ENCODE assay signal across 16 cellular contexts in the genomic region with DNA sequence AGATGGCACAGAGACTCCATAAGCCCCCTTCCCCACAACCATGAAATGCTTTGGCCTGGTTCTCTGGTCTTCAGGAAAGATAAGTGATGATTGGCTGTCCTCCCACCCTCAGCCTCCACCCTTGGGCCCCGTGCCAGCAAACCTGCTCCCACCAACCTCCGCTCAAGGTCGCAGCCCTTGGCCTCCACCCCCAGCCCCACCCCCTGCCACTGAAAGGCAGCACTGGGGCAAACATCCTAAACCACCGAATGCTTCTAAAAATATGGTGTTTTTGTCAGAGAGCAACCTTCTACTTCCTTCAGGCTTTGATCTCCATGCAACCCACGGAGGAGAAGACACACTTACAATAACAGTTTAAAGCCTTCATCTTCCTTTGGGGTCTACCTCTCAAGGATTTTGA. TPM values are rescaled to one million over a fixed set of nuclear protein-coding genes. Genes with fewer than 3 reads are reported as not detected.
DNase-seq lines count a peak whose midpoint lies in the region; ATAC-seq, FAIRE-seq and TF ChIP-seq lines count a peak whose summit lies in the region.
"Had no signal": no experiment of that assay in that cellular context is flagged by ENCODE, and none has a peak within 500 bp of the region (broad histone marks: within the 10 kb centered on the region; RNA-seq: fewer than 3 reads in every experiment).

No MANE protein-coding gene starts in this region.

- no peaks in the 10 kb centered on the region for H3K9me3 Mint-ChIP-seq in activated naive CD4-positive, alpha-beta T cell treated with anti-CD3 and anti-CD28 coated beads for 36 hours
- H3K9me3 Mint-ChIP-seq in activated naive CD4-positive, alpha-beta T cell treated with anti-CD3 and anti-CD28 coated beads, Interleukin-2, amount 50 U/mL, for 72 hours: no peaks in the 10 kb centered on the region
- H3K9me3 Mint-ChIP-seq in stimulated activated naive B cell treated with anti-CD40 and anti-IgM and Interleukin-4, amounts not matched to agents 10 μg/mL and 1 μg/mL and 100 μg/mL, for 72 hours: no peaks in the 10 kb centered on the region

- no peak overlapping the region for H3K4me3 Mint-ChIP-seq in activated naive CD4-positive, alpha-beta T cell treated with anti-CD3 and anti-CD28 coated beads for 36 hours
- H3K4me3 Mint-ChIP-seq in stimulated activated naive B cell treated with anti-CD40 and anti-IgM and Interleukin-4, amounts not matched to agents 10 μg/mL and 1 μg/mL and 100 μg/mL, for 72 hours: no peak overlapping the region

- H3K9me3 ChIP-seq in Peyer's patch: no peaks in the 10 kb centered on the region
- H3K9me3 ChIP-seq in GM12878 (replicated peaks; ENCODE audit: control insufficient read depth, insufficient read depth, low read length): no peaks in the 10 kb centered on the region
- H3K9me3 ChIP-seq: gastrocnemius medialis, neutrophil, SJSA1 had no signal

- FAIRE-seq in GM12878 (lab: Jason Lieb, UNC): no peak

- BruUV-seq in GM12878 (replicated peaks; lab: Mats Ljungman, UMichigan): no TSS peak

- H3K4me2 ChIP-seq in GM12878 (ENCODE audit: control insufficient read depth, insufficient read depth): no peak overlapping the region; the same call in 1 of the 2 replicates

- no peak overlapping the region for H3K9ac ChIP-seq in GM12878 (ENCODE audit: control insufficient read depth, insufficient read depth, low read length)

- peak overlapping the region in 3 of 4 donors; percentile 21 to 79 (median 76) for H3K27ac ChIP-seq in Peyer's patch
- H3K27ac ChIP-seq in GM12878 (ENCODE audit: control insufficient read depth, insufficient read depth): no peak overlapping the region
- H3K27ac ChIP-seq: gastrocnemius medialis, neutrophil, SJSA1 had no signal

- intact Hi-C loops in activated naive CD4-positive, alpha-beta T cell treated with anti-CD3 and anti-CD28 coated beads for 36 hours (cut with micrococcal nuclease): no loop called here
- intact Hi-C loops in GM12878 (cut with micrococcal nuclease; ENCODE audit: unreplicated experiment): no loop called here

- H3K4me1 ChIP-seq in Peyer's patch: peaks cover 0 to 49% (median 13%) of the 10 kb centered on the region in 4 donors
- peaks cover 13% of the 10 kb centered on the region for H3K4me1 ChIP-seq in GM12878 (ENCODE audit: control insufficient read depth, insufficient read depth, low read length)
- H3K4me1 ChIP-seq: gastrocnemius medialis had no signal

- no peak for TF ChIP-seq EP300 in GM12878 (IDR thresholded peaks at IDR 0.05; ENCODE audit: borderline replicate concordance in 1 of 2, control insufficient read depth in 1 of 2, low read depth in 2 of 2, low read length in 2 of 2)

- POLR2A ChIA-PET in GM12878 (lab: Charles Lee): interaction anchor here (1.6 kb wide), 1 partner anchor 10 kb away, joined by 5 read pairs; no protein-coding TSS in a partner anchor

- no peak for ATAC-seq in activated naive CD4-positive, alpha-beta T cell treated with anti-CD3 and anti-CD28 coated beads, Interleukin-2, amount 50 U/mL, for 72 hours
- ATAC-seq in GM12878 (no peak; the same call in 2 of the 3 replicates), GM18517 (IDR thresholded peaks at IDR 0.05; ENCODE audit: unreplicated experiment) (no peak)
- peak; percentile 41 to 45 for ATAC-seq in stimulated activated naive B cell treated with anti-CD40 and anti-IgM and Interleukin-4, amounts not matched to agents 10 μg/mL and 1 μg/mL and 100 μg/mL, for 72 hours (replicated peaks)
- ATAC-seq: gastrocnemius medialis had no signal

- no peaks in the 10 kb centered on the region for H3K27me3 Mint-ChIP-seq in activated naive CD4-positive, alpha-beta T cell treated with anti-CD3 and anti-CD28 coated beads for 36 hours (ENCODE audit: low read depth)
- no peaks in the 10 kb centered on the region for H3K27me3 Mint-ChIP-seq in stimulated activated naive B cell treated with anti-CD40 and anti-IgM and Interleukin-4, amounts not matched to agents 10 μg/mL and 1 μg/mL and 100 μg/mL, for 72 hours

- no peak overlapping the region for H3K4me3 ChIP-seq in Peyer's patch
- H3K4me3 ChIP-seq in GM12878: no peak overlapping the region
- H3K4me3 ChIP-seq: gastrocnemius medialis, SJSA1 had no signal

- RAD21 ChIA-PET in GM12878 (lab: Charles Lee; ENCODE audit: unreplicated experiment): interaction anchor here (0.9 to 3.6 kb wide), 3 partner anchors 9 to 51 kb away, joined by 3 to 20 read pairs (median 4); no protein-coding TSS in a partner anchor

- CTCF ChIA-PET in activated naive CD4-positive, alpha-beta T cell treated with anti-CD3 and anti-CD28 coated beads for 36 hours (lab: Charles Lee): interaction anchor here (1.3 to 8.5 kb wide), 6 partner anchors 10 to 50 kb away, joined by 4 to 61 read pairs (median 14); no protein-coding TSS in a partner anchor
- CTCF ChIA-PET in GM12878 (lab: Yijun Ruan, JAX): interaction anchor here (0.8 to 2.2 kb wide), 4 partner anchors 11 to 49 kb away, joined by 3 to 6 read pairs (median 4); no protein-coding TSS in a partner anchor

- no peaks in the 10 kb centered on the region for H3K27me3 ChIP-seq in Peyer's patch
- no peaks in the 10 kb centered on the region for H3K27me3 ChIP-seq in GM12878 (replicated peaks in 1 of 2; ENCODE audit: control insufficient read depth in 2 of 2, insufficient read depth in 2 of 2, low read length in 1 of 2)
- H3K27me3 ChIP-seq: gastrocnemius medialis, SJSA1 had no signal

- H4K20me1 ChIP-seq in GM12878 (ENCODE audit: control insufficient read depth, insufficient read depth): no peaks in the 10 kb centered on the region

- peaks cover 3% of the 10 kb centered on the region for H3K36me3 Mint-ChIP-seq in activated naive CD4-positive, alpha-beta T cell treated with anti-CD3 and anti-CD28 coated beads for 36 hours (ENCODE audit: low read depth)
- H3K36me3 Mint-ChIP-seq in activated naive CD4-positive, alpha-beta T cell treated with anti-CD3 and anti-CD28 coated beads, Interleukin-2, amount 50 U/mL, for 72 hours: peaks cover 0 to 33% of the 10 kb centered on the region in 2 donors
- H3K36me3 Mint-ChIP-seq in stimulated activated naive B cell treated with anti-CD40 and anti-IgM and Interleukin-4, amounts not matched to agents 10 μg/mL and 1 μg/mL and 100 μg/mL, for 72 hours: no peaks in the 10 kb centered on the region

- peak; percentile 61 for DNase-seq in activated naive CD4-positive, alpha-beta T cell treated with anti-CD3 and anti-CD28 coated beads for 36 hours
- no peak for DNase-seq in activated naive CD4-positive, alpha-beta T cell treated with anti-CD3 and anti-CD28 coated beads, Interleukin-2, amount 50 U/mL, for 72 hours (ENCODE audit: low spot score in 2 of 2)
- DNase-seq in Peyer's patch (peak in 2 of 3 donors; percentile 66 to 73), GM12878 (ENCODE audit: low read depth, low spot score) (no peak), 8988T (no peak), occipital lobe (lab: John Stamatoyannopoulos, UW) (no peak)
- DNase-seq in stimulated activated naive B cell treated with anti-CD40 and anti-IgM and Interleukin-4, amounts not matched to agents 10 μg/mL and 1 μg/mL and 100 μg/mL, for 72 hours: no peak
- DNase-seq: caudate nucleus, DMS79, gastrocnemius medialis, mammary epithelial cell, NCI-H2107, trophoblast cell had no signal

- H3K79me2 ChIP-seq in GM12878 (ENCODE audit: control insufficient read depth, insufficient read depth, low read length): no peaks in the 10 kb centered on the region

- no peak for TF ChIP-seq POLR2A in Peyer's patch (IDR thresholded peaks at IDR 0.05)
- no peak for TF ChIP-seq POLR2A in GM12878 (IDR thresholded peaks at IDR 0.05; ENCODE audit: low read depth, low read length)

- TF ChIP-seq CTCF in Peyer's patch (IDR thresholded peaks at IDR 0.05) (no peak), GM12878 (IDR thresholded peaks at IDR 0.05 in 2 of 3, conservative IDR thresholded peaks at IDR 0.05 in 1 of 3; ENCODE audit: control insufficient read depth in 2 of 3, extremely low read depth in 1 of 3, insufficient read depth in 1 of 3, low read depth in 3 of 3, low read length in 3 of 3) (no peak)

- H3K27ac Mint-ChIP-seq in activated naive CD4-positive, alpha-beta T cell treated with anti-CD3 and anti-CD28 coated beads for 36 hours: peak overlapping the region; percentile 54
- H3K27ac Mint-ChIP-seq in activated naive CD4-positive, alpha-beta T cell treated with anti-CD3 and anti-CD28 coated beads, Interleukin-2, amount 50 U/mL, for 72 hours: peak overlapping the region in 1 of 2 donors; percentile 36
- peak overlapping the region; percentile 73 for H3K27ac Mint-ChIP-seq in stimulated activated naive B cell treated with anti-CD40 and anti-IgM and Interleukin-4, amounts not matched to agents 10 μg/mL and 1 μg/mL and 100 μg/mL, for 72 hours

- SMC1A ChIA-PET in GM12878 (lab: Charles Lee; ENCODE audit: uncharacterized antibody, unreplicated experiment): interaction anchor here (1.3 to 1.7 kb wide), 6 partner anchors 8 to 39 kb away, joined by 3 to 6 read pairs (median 4); no protein-coding TSS in a partner anchor

- no peak for TF ChIP-seq RAD21 in GM12878 (IDR thresholded peaks at IDR 0.05; ENCODE audit: insufficient read depth, low read depth, low read length)

- no peaks in the 10 kb centered on the region for H3K36me3 ChIP-seq in Peyer's patch
- H3K36me3 ChIP-seq in GM12878 (ENCODE audit: control insufficient read depth in 2 of 2, insufficient read depth in 2 of 2, low read length in 1 of 2): no peaks in the 10 kb centered on the region
- H3K36me3 ChIP-seq: gastrocnemius medialis, neutrophil, SJSA1 had no signal

- peaks cover 86% of the 10 kb centered on the region for H3K4me1 Mint-ChIP-seq in activated naive CD4-positive, alpha-beta T cell treated with anti-CD3 and anti-CD28 coated beads for 36 hours (ENCODE audit: low read depth)
- H3K4me1 Mint-ChIP-seq in stimulated activated naive B cell treated with anti-CD40 and anti-IgM and Interleukin-4, amounts not matched to agents 10 μg/mL and 1 μg/mL and 100 μg/mL, for 72 hours: peaks cover 19 to 29% of the 10 kb centered on the region in 2 donors

- H2AFZ ChIP-seq in GM12878 (ENCODE audit: control insufficient read depth, low read depth, low read length): peak overlapping the region; percentile 24; the same call in 1 of the 2 replicates

- in situ Hi-C loops in GM12878 (cut with MboI): no loop called here

- WGBS in GM12878 (ENCODE audit: insufficient coverage, insufficient replicate concordance, low lambda C conversion rate, missing lambda C conversion rate): 0% methylated on average over 4 of the region's 5 CpGs

RNA-seq across cellular contexts. Expression of a gene that starts 24.0 kb away (rescaled TPM):
- 10 to 100 TPM; 87.9 to 92.3 TPM for total RNA-seq in activated naive CD4-positive, alpha-beta T cell treated with anti-CD3 and anti-CD28 coated beads for 36 hours
- total RNA-seq in activated naive CD4-positive, alpha-beta T cell treated with anti-CD3 and anti-CD28 coated beads, Interleukin-2, amount 50 U/mL, for 72 hours: 100 to 1,000 TPM in 1 of 2 donors, 10 to 100 TPM in 1; 93.5 to 229 TPM
- total RNA-seq in Peyer's patch (10 to 100 TPM; 11.8 to 32.2 (median 22.0) TPM), GM12878 (2014; rRNA removed) (19.6 and 21.6 TPM in 2 replicates), GM12878 (2014; rRNA removed; fragmentation: Illumina TruSeq; extraction: Trizol) (23.3 and 24.0 TPM in 2 replicates), GM12878 (2021) (60.2 and 63.5 TPM in 2 replicates), occipital lobe (not detected)
- total RNA-seq in GM12878 (2013; cell fraction: nucleolus; rRNA removed): 344 and 364 TPM in 2 replicates
- polyA plus RNA-seq in GM12878 (2011; ENCODE audit: low read depth): 26.0 TPM
- polyA plus RNA-seq in GM12878 (2011; rRNA removed) (20.5 and 34.6 TPM in 2 replicates), GM12878 (2014; fragmentation: Illumina TruSeq; extraction: Trizol) (44.1 and 59.3 TPM in 2 replicates), GM12878 (2014; fragmentation: Nextera tagmentation; extraction: Ambion mirVana) (10 to 100 TPM in 1 of 2 experiments, 1 to 10 TPM in 1; 10.0 to 13.2 TPM), GM12878 (2014; rRNA removed) (29.0 and 37.6 TPM in 2 replicates), GM12878 (2016; fragmentation: Nextera tagmentation; extraction: Ambion mirVana) (10 to 100 TPM; 22.7 to 23.2 TPM)
- 27.6 and 32.9 TPM in 2 replicates for polyA plus RNA-seq in GM12878 (2011; cell fraction: cytosol; rRNA removed)
- polyA plus RNA-seq in GM12878 (2011; cell fraction: nucleus; rRNA removed): 62.1 and 64.0 TPM in 2 replicates
- polyA plus RNA-seq in GM12878 (2012): 52.2 and 55.4 TPM in 2 replicates
- polyA minus RNA-seq in GM12878 (2011; rRNA and poly(A)+ RNA removed): 52.8 and 74.5 TPM in 2 replicates
- 25.0 and 25.4 TPM in 2 replicates for polyA minus RNA-seq in GM12878 (2011; cell fraction: cytosol; rRNA and poly(A)+ RNA removed)
- polyA minus RNA-seq in GM12878 (2011; cell fraction: nucleus; rRNA and poly(A)+ RNA removed): 60.7 and 103 TPM in 2 replicates

Comparison
In these comparisons a context has a peak if more than half of its experiments do, and no peak if none do; other contexts are left out.
1. DNase-seq: peak in activated naive CD4-positive, alpha-beta T cell treated with anti-CD3 and anti-CD28 coated beads for 36 hours (single experiment) and Peyer's patch (2 of 3); none in activated naive CD4-positive, alpha-beta T cell treated with anti-CD3 and anti-CD28 coated beads, Interleukin-2, amount 50 U/mL, for 72 hours (0 of 2), GM12878 (single experiment), stimulated activated naive B cell treated with anti-CD40 and anti-IgM and Interleukin-4, amounts not matched to agents 10 μg/mL and 1 μg/mL and 100 μg/mL, for 72 hours (single experiment), 8988T (single experiment) and occipital lobe (single experiment).
2. ATAC-seq: peak in stimulated activated naive B cell treated with anti-CD40 and anti-IgM and Interleukin-4, amounts not matched to agents 10 μg/mL and 1 μg/mL and 100 μg/mL, for 72 hours (2 of 2); none in activated naive CD4-positive, alpha-beta T cell treated with anti-CD3 and anti-CD28 coated beads, Interleukin-2, amount 50 U/mL, for 72 hours (0 of 2), GM12878 (single experiment) and GM18517 (single experiment).
3. RNA of a gene that starts 24.0 kb away (total RNA-seq): 93.5 to 229 TPM in activated naive CD4-positive, alpha-beta T cell treated with anti-CD3 and anti-CD28 coated beads, Interleukin-2, amount 50 U/mL, for 72 hours, 87.9 to 92.3 TPM in activated naive CD4-positive, alpha-beta T cell treated with anti-CD3 and anti-CD28 coated beads for 36 hours, 11.8 to 32.2 TPM in Peyer's patch and 19.6 to 364 TPM in GM12878; not detected in occipital lobe (single experiment); every median in the first group is over 10 times any median in the second.